ENCODE assay signal across 2 cellular contexts in the genomic region with DNA sequence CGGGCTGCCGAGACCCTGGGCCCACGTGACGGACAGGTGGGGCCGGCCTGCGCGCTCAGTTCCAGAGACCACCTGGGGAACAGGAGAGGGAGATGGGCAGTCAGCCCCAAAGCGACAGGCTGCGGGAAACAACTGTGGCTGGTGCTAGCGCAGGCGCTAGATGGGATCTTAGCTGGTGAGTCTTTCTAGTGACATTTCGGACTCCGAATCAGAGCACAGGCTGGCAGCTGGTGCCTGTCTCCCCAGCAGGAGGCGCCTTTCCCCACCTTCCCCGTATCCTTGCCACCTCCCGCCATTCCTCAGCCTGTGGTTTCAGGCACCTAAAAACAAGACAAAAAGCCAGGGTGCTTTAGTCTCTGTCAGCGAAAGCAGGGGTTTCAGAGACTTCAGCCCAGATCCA.
TF ChIP-seq lines count a peak whose summit lies in the region.

No MANE protein-coding gene starts in this region.

TF ChIP-seq in SK-N-SH, 30 proteins besides CTCF, POLR2A, EP300 and RAD21 (continued from another document):
- TF ChIP-seq SIN3A (IDR thresholded peaks at IDR 0.05; ENCODE audit: borderline replicate concordance, low read depth, low read length) (no peak), MXI1 (IDR thresholded peaks at IDR 0.05; ENCODE audit: low read depth, low read length) (no peak), NRF1 (IDR thresholded peaks at IDR 0.05; ENCODE audit: low read depth, low read length) (no peak), EZH2phosphoT487 (IDR thresholded peaks at IDR 0.05; ENCODE audit: borderline replicate concordance, low read depth) (no peak), RCOR1 (IDR thresholded peaks at IDR 0.05; ENCODE audit: low read length) (no peak), SMC3 (IDR thresholded peaks at IDR 0.05; ENCODE audit: low read depth, low read length) (no peak), GABPA (IDR thresholded peaks at IDR 0.05; ENCODE audit: low read depth) (no peak), MEF2A (IDR thresholded peaks at IDR 0.05; ENCODE audit: borderline replicate concordance, low read depth) (no peak), TAF1 (IDR thresholded peaks at IDR 0.05; ENCODE audit: borderline replicate concordance, low read depth, low read length) (no peak), RFX5 (IDR thresholded peaks at IDR 0.05; ENCODE audit: low read length) (no peak), NFIC (IDR thresholded peaks at IDR 0.05; ENCODE audit: borderline replicate concordance) (no peak)
- TF ChIP-seq, protein P1, sequence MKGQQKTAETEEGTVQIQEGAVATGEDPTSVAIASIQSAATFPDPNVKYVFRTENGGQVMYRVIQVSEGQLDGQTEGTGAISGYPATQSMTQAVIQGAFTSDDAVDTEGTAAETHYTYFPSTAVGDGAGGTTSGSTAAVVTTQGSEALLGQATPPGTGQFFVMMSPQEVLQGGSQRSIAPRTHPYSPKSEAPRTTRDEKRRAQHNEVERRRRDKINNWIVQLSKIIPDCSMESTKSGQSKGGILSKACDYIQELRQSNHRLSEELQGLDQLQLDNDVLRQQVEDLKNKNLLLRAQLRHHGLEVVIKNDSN (IDR thresholded peaks at IDR 0.05; ENCODE audit: borderline replicate concordance, low read depth) = no peak
- TF ChIP-seq, protein P2, sequence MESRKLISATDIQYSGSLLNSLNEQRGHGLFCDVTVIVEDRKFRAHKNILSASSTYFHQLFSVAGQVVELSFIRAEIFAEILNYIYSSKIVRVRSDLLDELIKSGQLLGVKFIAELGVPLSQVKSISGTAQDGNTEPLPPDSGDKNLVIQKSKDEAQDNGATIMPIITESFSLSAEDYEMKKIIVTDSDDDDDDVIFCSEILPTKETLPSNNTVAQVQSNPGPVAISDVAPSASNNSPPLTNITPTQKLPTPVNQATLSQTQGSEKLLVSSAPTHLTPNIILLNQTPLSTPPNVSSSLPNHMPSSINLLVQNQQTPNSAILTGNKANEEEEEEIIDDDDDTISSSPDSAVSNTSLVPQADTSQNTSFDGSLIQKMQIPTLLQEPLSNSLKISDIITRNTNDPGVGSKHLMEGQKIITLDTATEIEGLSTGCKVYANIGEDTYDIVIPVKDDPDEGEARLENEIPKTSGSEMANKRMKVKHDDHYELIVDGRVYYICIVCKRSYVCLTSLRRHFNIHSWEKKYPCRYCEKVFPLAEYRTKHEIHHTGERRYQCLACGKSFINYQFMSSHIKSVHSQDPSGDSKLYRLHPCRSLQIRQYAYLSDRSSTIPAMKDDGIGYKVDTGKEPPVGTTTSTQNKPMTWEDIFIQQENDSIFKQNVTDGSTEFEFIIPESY (IDR thresholded peaks at IDR 0.05; ENCODE audit: borderline replicate concordance, low read depth) = no peak

TF ChIP-seq in SK-N-SH treated with all-trans-retinoic acid at 6 μM for 48 hours, 23 proteins besides CTCF, POLR2A, EP300 and RAD21 (continued from another document):
- TF ChIP-seq TOX (CRISPR knock-in tag; IDR thresholded peaks at IDR 0.05; ENCODE audit: borderline replicate concordance) (no peak), ZNF565 (CRISPR knock-in tag; conservative IDR thresholded peaks at IDR 0.05; ENCODE audit: low read depth) (no peak), OSR1 (CRISPR knock-in tag; IDR thresholded peaks at IDR 0.05) (no peak), ZNF8 (CRISPR knock-in tag; IDR thresholded peaks at IDR 0.05) (no peak), GLIS3 (CRISPR knock-in tag; IDR thresholded peaks at IDR 0.05) (no peak), CSDC2 (CRISPR knock-in tag; IDR thresholded peaks at IDR 0.05) (no peak), SNAI2 (CRISPR knock-in tag; IDR thresholded peaks at IDR 0.05) (no peak), ISL1 (CRISPR knock-in tag; IDR thresholded peaks at IDR 0.05) (no peak), ZNF70 (CRISPR knock-in tag; IDR thresholded peaks at IDR 0.05) (no peak), RARB (CRISPR knock-in tag; IDR thresholded peaks at IDR 0.05) (no peak), ZC3H10 (CRISPR knock-in tag; IDR thresholded peaks at IDR 0.05) (no peak)
- TF ChIP-seq, protein P3, sequence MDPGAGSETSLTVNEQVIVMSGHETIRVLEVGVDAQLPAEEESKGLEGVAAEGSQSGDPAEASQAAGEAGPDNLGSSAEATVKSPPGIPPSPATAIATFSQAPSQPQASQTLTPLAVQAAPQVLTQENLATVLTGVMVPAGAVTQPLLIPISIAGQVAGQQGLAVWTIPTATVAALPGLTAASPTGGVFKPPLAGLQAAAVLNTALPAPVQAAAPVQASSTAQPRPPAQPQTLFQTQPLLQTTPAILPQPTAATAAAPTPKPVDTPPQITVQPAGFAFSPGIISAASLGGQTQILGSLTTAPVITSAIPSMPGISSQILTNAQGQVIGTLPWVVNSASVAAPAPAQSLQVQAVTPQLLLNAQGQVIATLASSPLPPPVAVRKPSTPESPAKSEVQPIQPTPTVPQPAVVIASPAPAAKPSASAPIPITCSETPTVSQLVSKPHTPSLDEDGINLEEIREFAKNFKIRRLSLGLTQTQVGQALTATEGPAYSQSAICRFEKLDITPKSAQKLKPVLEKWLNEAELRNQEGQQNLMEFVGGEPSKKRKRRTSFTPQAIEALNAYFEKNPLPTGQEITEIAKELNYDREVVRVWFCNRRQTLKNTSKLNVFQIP (CRISPR knock-in tag; IDR thresholded peaks at IDR 0.05; ENCODE audit: borderline replicate concordance, low read depth) = no peak
- TF ChIP-seq, protein P4, sequence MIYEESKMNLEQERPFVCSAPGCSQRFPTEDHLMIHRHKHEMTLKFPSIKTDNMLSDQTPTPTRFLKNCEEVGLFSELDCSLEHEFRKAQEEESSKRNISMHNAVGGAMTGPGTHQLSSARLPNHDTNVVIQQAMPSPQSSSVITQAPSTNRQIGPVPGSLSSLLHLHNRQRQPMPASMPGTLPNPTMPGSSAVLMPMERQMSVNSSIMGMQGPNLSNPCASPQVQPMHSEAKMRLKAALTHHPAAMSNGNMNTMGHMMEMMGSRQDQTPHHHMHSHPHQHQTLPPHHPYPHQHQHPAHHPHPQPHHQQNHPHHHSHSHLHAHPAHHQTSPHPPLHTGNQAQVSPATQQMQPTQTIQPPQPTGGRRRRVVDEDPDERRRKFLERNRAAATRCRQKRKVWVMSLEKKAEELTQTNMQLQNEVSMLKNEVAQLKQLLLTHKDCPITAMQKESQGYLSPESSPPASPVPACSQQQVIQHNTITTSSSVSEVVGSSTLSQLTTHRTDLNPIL (CRISPR knock-in tag; IDR thresholded peaks at IDR 0.05; ENCODE audit: low read depth) = no peak
- TF ChIP-seq, protein P5, sequence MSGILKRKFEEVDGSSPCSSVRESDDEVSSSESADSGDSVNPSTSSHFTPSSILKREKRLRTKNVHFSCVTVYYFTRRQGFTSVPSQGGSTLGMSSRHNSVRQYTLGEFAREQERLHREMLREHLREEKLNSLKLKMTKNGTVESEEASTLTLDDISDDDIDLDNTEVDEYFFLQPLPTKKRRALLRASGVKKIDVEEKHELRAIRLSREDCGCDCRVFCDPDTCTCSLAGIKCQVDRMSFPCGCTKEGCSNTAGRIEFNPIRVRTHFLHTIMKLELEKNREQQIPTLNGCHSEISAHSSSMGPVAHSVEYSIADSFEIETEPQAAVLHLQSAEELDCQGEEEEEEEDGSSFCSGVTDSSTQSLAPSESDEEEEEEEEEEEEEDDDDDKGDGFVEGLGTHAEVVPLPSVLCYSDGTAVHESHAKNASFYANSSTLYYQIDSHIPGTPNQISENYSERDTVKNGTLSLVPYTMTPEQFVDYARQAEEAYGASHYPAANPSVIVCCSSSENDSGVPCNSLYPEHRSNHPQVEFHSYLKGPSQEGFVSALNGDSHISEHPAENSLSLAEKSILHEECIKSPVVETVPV (CRISPR knock-in tag; IDR thresholded peaks at IDR 0.05) = no peak
TF ChIP-seq in SK-N-SH treated with all-trans-retinoic acid at 6 μM for 48 hours: peak in this region for 0.
